ENCODE assay signal across 1 cellular context in the genomic region with DNA sequence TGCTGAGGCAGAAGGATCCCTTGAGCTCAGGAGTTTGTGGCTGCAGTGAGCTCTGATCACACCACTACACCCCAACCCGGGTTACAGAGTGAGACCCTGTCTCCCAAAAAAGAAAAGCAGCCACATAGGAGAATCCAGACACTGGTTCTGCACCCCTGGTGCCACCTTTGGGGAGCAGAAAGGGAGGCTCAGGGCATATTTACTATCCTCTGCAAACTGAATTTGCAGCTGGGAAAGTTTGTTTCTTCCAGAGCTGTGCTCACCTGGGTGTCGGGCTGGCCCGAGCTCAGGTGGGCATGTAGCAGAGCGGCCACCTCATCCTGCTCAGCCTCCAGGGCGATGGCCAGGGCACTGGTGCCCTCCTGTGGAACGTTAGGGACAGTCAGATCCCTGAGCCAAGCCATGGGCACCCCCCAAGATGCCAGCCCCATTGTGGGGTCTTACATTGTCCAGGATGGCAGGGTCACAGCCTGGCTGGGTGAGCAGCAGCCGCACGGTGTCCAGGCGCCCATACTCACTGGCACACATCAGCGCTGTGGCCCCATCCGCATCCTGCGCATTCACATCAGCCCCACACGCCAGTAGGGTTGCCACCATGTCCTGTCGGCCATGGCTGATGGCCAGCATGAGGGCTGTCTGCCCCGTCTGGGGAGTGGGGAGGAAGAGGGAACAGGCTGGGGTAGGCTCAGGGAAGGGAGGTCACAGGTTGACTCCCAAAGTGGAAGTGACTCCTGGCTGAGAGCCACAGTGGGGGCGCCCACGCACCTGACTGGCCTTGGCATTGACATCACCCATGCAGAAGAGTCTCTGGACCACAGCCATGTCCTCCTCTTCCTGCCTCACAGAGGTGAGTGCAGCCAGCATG.
TF ChIP-seq lines count a peak whose summit lies in the region.

No MANE protein-coding gene starts in this region.

TF ChIP-seq in HepG2, 621 proteins besides CTCF, POLR2A, EP300 and RAD21 (continued from another document):
- TF ChIP-seq ZNF687 (CRISPR knock-in tag; IDR thresholded peaks at IDR 0.05) (peak; percentile 37), ZNF746 (CRISPR knock-in tag; IDR thresholded peaks at IDR 0.05) (no peak), AGO1 (IDR thresholded peaks at IDR 0.05; ENCODE audit: low read depth, low read length, poor library complexity, severe bottlenecking) (peak; percentile 96), ZNF160 (CRISPR knock-in tag; IDR thresholded peaks at IDR 0.05) (no peak), ZNF335 (CRISPR knock-in tag; IDR thresholded peaks at IDR 0.05) (no peak), PLSCR1 (CRISPR knock-in tag; IDR thresholded peaks at IDR 0.05; ENCODE audit: borderline replicate concordance) (no peak), RBM22 (optimal IDR thresholded peaks at IDR 0.05; ENCODE audit: low read length) (peak; percentile 88), KDM6A (CRISPR knock-in tag; IDR thresholded peaks at IDR 0.05; ENCODE audit: low read depth) (no peak), RAD51 (IDR thresholded peaks at IDR 0.05; ENCODE audit: borderline replicate concordance) (no peak), POLR2AphosphoS2 (IDR thresholded peaks at IDR 0.05; ENCODE audit: low read depth, low read length) (0 out of 2 replicates have a peak, but pooled peaks have one; percentile 11), ZC3H13 (CRISPR knock-in tag; IDR thresholded peaks at IDR 0.05) (peak; percentile 68; the same call in 1 of the 2 replicates), PCBP1 (IDR thresholded peaks at IDR 0.05; ENCODE audit: borderline replicate concordance, low read depth, low read length) (peak; percentile 59; the same call in 1 of the 2 replicates), ZNF530 (CRISPR knock-in tag; IDR thresholded peaks at IDR 0.05; ENCODE audit: low read depth) (no peak), NONO (IDR thresholded peaks at IDR 0.05) (no peak), NONO (CRISPR knock-in tag; conservative IDR thresholded peaks at IDR 0.05) (peak; percentile 35; the same call in 1 of the 2 replicates), POLR2AphosphoS5 (IDR thresholded peaks at IDR 0.05; ENCODE audit: low read depth, low read length) (peak; percentile 17; the same call in 1 of the 2 replicates), TAF15 (IDR thresholded peaks at IDR 0.05; ENCODE audit: low read depth, low read length, poor library complexity, severe bottlenecking) (peak; percentile 88), NCOA5 (CRISPR knock-in tag; IDR thresholded peaks at IDR 0.05) (no peak)
- TF ChIP-seq, protein P1, sequence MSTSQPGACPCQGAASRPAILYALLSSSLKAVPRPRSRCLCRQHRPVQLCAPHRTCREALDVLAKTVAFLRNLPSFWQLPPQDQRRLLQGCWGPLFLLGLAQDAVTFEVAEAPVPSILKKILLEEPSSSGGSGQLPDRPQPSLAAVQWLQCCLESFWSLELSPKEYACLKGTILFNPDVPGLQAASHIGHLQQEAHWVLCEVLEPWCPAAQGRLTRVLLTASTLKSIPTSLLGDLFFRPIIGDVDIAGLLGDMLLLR (CRISPR knock-in tag; IDR thresholded peaks at IDR 0.05) = peak; percentile 39; the same call in 1 of the 2 replicates
- TF ChIP-seq, protein P2, sequence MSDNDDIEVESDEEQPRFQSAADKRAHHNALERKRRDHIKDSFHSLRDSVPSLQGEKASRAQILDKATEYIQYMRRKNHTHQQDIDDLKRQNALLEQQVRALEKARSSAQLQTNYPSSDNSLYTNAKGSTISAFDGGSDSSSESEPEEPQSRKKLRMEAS (IDR thresholded peaks at IDR 0.05) = 0 out of 2 replicates have a peak, but pooled peaks have one; percentile 9
- TF ChIP-seq, protein P3, sequence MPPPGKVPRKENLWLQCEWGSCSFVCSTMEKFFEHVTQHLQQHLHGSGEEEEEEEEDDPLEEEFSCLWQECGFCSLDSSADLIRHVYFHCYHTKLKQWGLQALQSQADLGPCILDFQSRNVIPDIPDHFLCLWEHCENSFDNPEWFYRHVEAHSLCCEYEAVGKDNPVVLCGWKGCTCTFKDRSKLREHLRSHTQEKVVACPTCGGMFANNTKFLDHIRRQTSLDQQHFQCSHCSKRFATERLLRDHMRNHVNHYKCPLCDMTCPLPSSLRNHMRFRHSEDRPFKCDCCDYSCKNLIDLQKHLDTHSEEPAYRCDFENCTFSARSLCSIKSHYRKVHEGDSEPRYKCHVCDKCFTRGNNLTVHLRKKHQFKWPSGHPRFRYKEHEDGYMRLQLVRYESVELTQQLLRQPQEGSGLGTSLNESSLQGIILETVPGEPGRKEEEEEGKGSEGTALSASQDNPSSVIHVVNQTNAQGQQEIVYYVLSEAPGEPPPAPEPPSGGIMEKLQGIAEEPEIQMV (CRISPR knock-in tag; IDR thresholded peaks at IDR 0.05; ENCODE audit: low read depth) = no peak
- TF ChIP-seq, protein P4, sequence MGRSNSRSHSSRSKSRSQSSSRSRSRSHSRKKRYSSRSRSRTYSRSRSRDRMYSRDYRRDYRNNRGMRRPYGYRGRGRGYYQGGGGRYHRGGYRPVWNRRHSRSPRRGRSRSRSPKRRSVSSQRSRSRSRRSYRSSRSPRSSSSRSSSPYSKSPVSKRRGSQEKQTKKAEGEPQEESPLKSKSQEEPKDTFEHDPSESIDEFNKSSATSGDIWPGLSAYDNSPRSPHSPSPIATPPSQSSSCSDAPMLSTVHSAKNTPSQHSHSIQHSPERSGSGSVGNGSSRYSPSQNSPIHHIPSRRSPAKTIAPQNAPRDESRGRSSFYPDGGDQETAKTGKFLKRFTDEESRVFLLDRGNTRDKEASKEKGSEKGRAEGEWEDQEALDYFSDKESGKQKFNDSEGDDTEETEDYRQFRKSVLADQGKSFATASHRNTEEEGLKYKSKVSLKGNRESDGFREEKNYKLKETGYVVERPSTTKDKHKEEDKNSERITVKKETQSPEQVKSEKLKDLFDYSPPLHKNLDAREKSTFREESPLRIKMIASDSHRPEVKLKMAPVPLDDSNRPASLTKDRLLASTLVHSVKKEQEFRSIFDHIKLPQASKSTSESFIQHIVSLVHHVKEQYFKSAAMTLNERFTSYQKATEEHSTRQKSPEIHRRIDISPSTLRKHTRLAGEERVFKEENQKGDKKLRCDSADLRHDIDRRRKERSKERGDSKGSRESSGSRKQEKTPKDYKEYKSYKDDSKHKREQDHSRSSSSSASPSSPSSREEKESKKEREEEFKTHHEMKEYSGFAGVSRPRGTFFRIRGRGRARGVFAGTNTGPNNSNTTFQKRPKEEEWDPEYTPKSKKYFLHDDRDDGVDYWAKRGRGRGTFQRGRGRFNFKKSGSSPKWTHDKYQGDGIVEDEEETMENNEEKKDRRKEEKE (IDR thresholded peaks at IDR 0.05) = no peak
- TF ChIP-seq, protein P5, sequence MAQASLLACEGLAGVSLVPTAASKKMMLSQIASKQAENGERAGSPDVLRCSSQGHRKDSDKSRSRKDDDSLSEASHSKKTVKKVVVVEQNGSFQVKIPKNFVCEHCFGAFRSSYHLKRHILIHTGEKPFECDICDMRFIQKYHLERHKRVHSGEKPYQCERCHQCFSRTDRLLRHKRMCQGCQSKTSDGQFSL (CRISPR knock-in tag; IDR thresholded peaks at IDR 0.05) = peak; percentile 63; the same call in 1 of the 2 replicates
